Comparison of ENCODE assay signal across 26 cellular contexts in the genomic region with DNA sequence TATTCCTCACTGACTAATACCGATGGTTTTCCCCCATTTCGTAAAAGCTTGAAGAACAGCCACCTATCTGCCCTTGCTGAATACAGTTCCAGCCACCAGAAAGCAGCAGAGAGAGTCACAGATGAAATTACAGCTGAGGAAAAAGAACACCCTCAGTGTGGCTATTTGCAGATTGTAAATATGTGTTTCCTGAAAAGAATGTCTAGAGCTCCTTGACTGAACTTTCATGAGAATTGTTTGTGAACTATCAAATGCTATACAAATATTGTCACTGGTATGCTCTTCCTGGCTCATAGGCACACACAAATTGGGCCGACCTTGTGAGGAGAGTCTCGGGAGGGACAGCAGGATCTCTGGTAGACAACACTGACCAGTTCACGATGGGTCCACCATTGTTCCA.
"Had no signal": no experiment of that assay in that cellular context is flagged by ENCODE, and none has a peak within 500 bp of the region (broad histone marks: within the 10 kb centered on the region; RNA-seq: fewer than 3 reads in every experiment).

No MANE protein-coding gene starts in this region.

- H3K4me1 ChIP-seq: colonic mucosa, uterus had no signal

- DNase-seq: activated CD4-positive, alpha-beta T cell treated with anti-CD3 and anti-CD28 coated beads for 48 hours; activated CD4-positive, alpha-beta T cell treated with anti-CD3 and anti-CD28 coated beads, Interleukin-2, amount 50 U/mL, for 48 hours; activated effector memory CD4-positive, alpha-beta T cell treated with Interleukin-2 at 50 U/mL for 16 hours; activated naive CD4-positive, alpha-beta T cell treated with Interleukin-2 at 50 U/mL for 16 hours; anterior cingulate cortex; colonic mucosa; effector CD8-positive, alpha-beta T cell; hippocampal formation; mucosa of descending colon; stimulated activated CD4-positive, alpha-beta T cell treated with anti-CD3 and anti-CD28 coated beads, Interleukin-12 subunit alpha, Interleukin-12 subunit beta, amount 100 ng/mL, for 4 hours; stimulated activated CD4-positive, alpha-beta T cell treated with anti-CD3 and anti-CD28 coated beads, Interleukin-4, amount 100 ng/mL, for 24 hours; trophoblast cell; uterus had no signal

- H3K27ac ChIP-seq: colonic mucosa, skin epidermis, thoracic aorta, uterus had no signal

- H3K27ac Mint-ChIP-seq: activated naive CD8-positive, alpha-beta T cell; natural killer cell treated with Interleukin-12 subunit alpha and Interleukin-12 subunit beta and Interleukin-15 and Interleukin-18, amount 100 ng/mL, for 72 hours; stimulated activated effector memory CD8-positive, alpha-beta T cell treated with anti-CD3 and anti-CD28 coated beads, Interleukin-12 subunit alpha, Interleukin-12 subunit beta, amount 100 ng/mL, for 72 hours; stimulated activated naive CD8-positive, alpha-beta T cell treated with anti-CD3 and anti-CD28 coated beads, Interleukin-15, Interleukin-2, amounts not matched to agents 100 ng/mL and 50 ng/mL, for 24 hours; T-helper 2 cell treated with Interferon-gamma antibody and Interleukin-4, amounts not matched to agents 5 μg/mL and 100 μg/mL, for 36 hours had no signal

- H3K27me3 ChIP-seq: colonic mucosa, uterus had no signal

- H3K9me3 ChIP-seq: colonic mucosa, mucosa of descending colon, thoracic aorta, uterus had no signal

- FAIRE-seq: bronchial epithelial cell, endometrium had no signal

- H3K36me3 Mint-ChIP-seq: activated naive CD8-positive, alpha-beta T cell; natural killer cell treated with Interleukin-12 subunit alpha and Interleukin-12 subunit beta and Interleukin-15 and Interleukin-18, amount 100 ng/mL, for 72 hours; stimulated activated effector memory CD8-positive, alpha-beta T cell treated with anti-CD3 and anti-CD28 coated beads, Interleukin-12 subunit alpha, Interleukin-12 subunit beta, amount 100 ng/mL, for 72 hours had no signal

- H3K4me3 ChIP-seq: colonic mucosa, lung, mucosa of descending colon, skin epidermis, thoracic aorta, uterus had no signal

- ATAC-seq: left lobe of liver; mucosa of descending colon; natural killer cell treated with Interleukin-12 subunit alpha and Interleukin-12 subunit beta and Interleukin-15 and Interleukin-18, amount 100 ng/mL, for 72 hours; sciatic nerve; stimulated activated effector memory CD8-positive, alpha-beta T cell treated with anti-CD3 and anti-CD28 coated beads, Interleukin-12 subunit alpha, Interleukin-12 subunit beta, amount 100 ng/mL, for 72 hours had no signal

- H3K4me3 Mint-ChIP-seq: activated naive CD8-positive, alpha-beta T cell; central memory CD8-positive, alpha-beta T cell; natural killer cell treated with Interleukin-12 subunit alpha and Interleukin-12 subunit beta and Interleukin-15 and Interleukin-18, amount 100 ng/mL, for 72 hours; stimulated activated effector memory CD8-positive, alpha-beta T cell treated with anti-CD3 and anti-CD28 coated beads, Interleukin-12 subunit alpha, Interleukin-12 subunit beta, amount 100 ng/mL, for 72 hours; stimulated activated naive CD8-positive, alpha-beta T cell treated with anti-CD3 and anti-CD28 coated beads, Interleukin-15, Interleukin-2, amounts not matched to agents 100 ng/mL and 50 ng/mL, for 24 hours; T-helper 2 cell treated with Interferon-gamma antibody and Interleukin-4, amounts not matched to agents 5 μg/mL and 100 μg/mL, for 36 hours had no signal

- H3K27me3 Mint-ChIP-seq: activated naive CD8-positive, alpha-beta T cell; central memory CD8-positive, alpha-beta T cell; stimulated activated naive CD8-positive, alpha-beta T cell treated with anti-CD3 and anti-CD28 coated beads, Interleukin-15, Interleukin-2, amounts not matched to agents 100 ng/mL and 50 ng/mL, for 24 hours had no signal

- H3K36me3 ChIP-seq: colonic mucosa, thoracic aorta, uterus had no signal

- H3K9me3 Mint-ChIP-seq: central memory CD8-positive, alpha-beta T cell; natural killer cell treated with Interleukin-12 subunit alpha and Interleukin-12 subunit beta and Interleukin-15 and Interleukin-18, amount 100 ng/mL, for 72 hours; stimulated activated effector memory CD8-positive, alpha-beta T cell treated with anti-CD3 and anti-CD28 coated beads, Interleukin-12 subunit alpha, Interleukin-12 subunit beta, amount 100 ng/mL, for 72 hours; stimulated activated naive CD8-positive, alpha-beta T cell treated with anti-CD3 and anti-CD28 coated beads, Interleukin-15, Interleukin-2, amounts not matched to agents 100 ng/mL and 50 ng/mL, for 24 hours; T-helper 2 cell treated with Interferon-gamma antibody and Interleukin-4, amounts not matched to agents 5 μg/mL and 100 μg/mL, for 36 hours had no signal

- H3K4me1 Mint-ChIP-seq: central memory CD8-positive, alpha-beta T cell had no signal
